ENCODE assay signal across 1 cellular context in genomic region chr3:100708989-100709839, GRCh38.
TF ChIP-seq lines count a peak whose summit lies in the region.

Gene TFG, plus strand, starts transcription at chr3:100709494. Its CDS starts 4,192 bp downstream, at chr3:100713686.

TF ChIP-seq in K562, 482 proteins besides CTCF, POLR2A, EP300 and RAD21 (continued from another document and continues in another):
- TF ChIP-seq TSHZ1 (CRISPR knock-in tag; IDR thresholded peaks at IDR 0.05): no peak
- no peak for TF ChIP-seq ELK1 (CRISPR knock-in tag; IDR thresholded peaks at IDR 0.05)
- TF ChIP-seq TRIM28 (IDR thresholded peaks at IDR 0.05): no peak
- no peak for TF ChIP-seq PRMT5 (CRISPR knock-in tag; IDR thresholded peaks at IDR 0.05)
- TF ChIP-seq ZBTB43 (CRISPR knock-in tag; IDR thresholded peaks at IDR 0.05): no peak
- no peak for TF ChIP-seq PRPF4 (IDR thresholded peaks at IDR 0.05; ENCODE audit: insufficient read depth, low read depth, low read length, poor library complexity, severe bottlenecking)
- no peak for TF ChIP-seq SRSF1 (IDR thresholded peaks at IDR 0.05; ENCODE audit: low read depth, low read length)
- TF ChIP-seq CTBP1 (IDR thresholded peaks at IDR 0.05; ENCODE audit: borderline replicate concordance): peak; percentile 40; the same call in 1 of the 2 replicates
- no peak for TF ChIP-seq ZNF239 (CRISPR knock-in tag; IDR thresholded peaks at IDR 0.05)
- TF ChIP-seq SAFB2 (IDR thresholded peaks at IDR 0.05; ENCODE audit: borderline replicate concordance, low read depth, low read length, severe bottlenecking): no peak
- TF ChIP-seq BHLHE40 (IDR thresholded peaks at IDR 0.05; ENCODE audit: low read length): peak; percentile 77; the same call in 1 of the 2 replicates
- TF ChIP-seq GABPA (tag; conservative IDR thresholded peaks at IDR 0.05; ENCODE audit: low read depth): peak; percentile 94
- TF ChIP-seq NR4A1 (CRISPR knock-in tag; IDR thresholded peaks at IDR 0.05): no peak
- no peak for TF ChIP-seq NR4A1 (tag; IDR thresholded peaks at IDR 0.05)
- no peak; a peak in 1 of 4 replicates for TF ChIP-seq SIN3A (IDR thresholded peaks at IDR 0.05; ENCODE audit: borderline replicate concordance in 2 of 2, control insufficient read depth in 1 of 2, low read depth in 2 of 2, low read length in 2 of 2)
- TF ChIP-seq HDAC8 (tag; IDR thresholded peaks at IDR 0.05): no peak
- TF ChIP-seq ZNF766 (CRISPR knock-in tag; conservative IDR thresholded peaks at IDR 0.05): no peak
- peak; percentile 80 for TF ChIP-seq POLR2H (tag; IDR thresholded peaks at IDR 0.05; ENCODE audit: low read depth)
- no peak for TF ChIP-seq HIVEP1 (CRISPR knock-in tag; IDR thresholded peaks at IDR 0.05)
- TF ChIP-seq FOXJ3 (CRISPR knock-in tag; IDR thresholded peaks at IDR 0.05): no peak
- no peak for TF ChIP-seq CEBPB (tag; IDR thresholded peaks at IDR 0.05)
- no peak for TF ChIP-seq DEAF1 (CRISPR knock-in tag; IDR thresholded peaks at IDR 0.05)
- TF ChIP-seq NBN (IDR thresholded peaks at IDR 0.05; ENCODE audit: low read depth): no peak
- TF ChIP-seq NRF1 (conservative IDR thresholded peaks at IDR 0.05 in 1 of 2, IDR thresholded peaks at IDR 0.05 in 1 of 2): peak; percentile 99
- TF ChIP-seq ZNF551 (CRISPR knock-in tag; IDR thresholded peaks at IDR 0.05): no peak
- peak in 1 of 2 experiments; percentile 16; a peak in 1 of 4 replicates for TF ChIP-seq HDAC1 (IDR thresholded peaks at IDR 0.05)
- no peak for TF ChIP-seq NFE2L1 (tag; IDR thresholded peaks at IDR 0.05; ENCODE audit: borderline replicate concordance, low read depth)
- peak; percentile 69 to 74; a peak in 3 of 4 replicates for TF ChIP-seq FOXK2 (conservative IDR thresholded peaks at IDR 0.05 in 1 of 2, IDR thresholded peaks at IDR 0.05 in 1 of 2; ENCODE audit: low read depth in 2 of 2)
- TF ChIP-seq HNRNPL (IDR thresholded peaks at IDR 0.05; ENCODE audit: low read depth, low read length): no peak
- no peak for TF ChIP-seq HNRNPK (IDR thresholded peaks at IDR 0.05; ENCODE audit: low read depth, low read length, poor library complexity, severe bottlenecking)
- no peak for TF ChIP-seq USF1 (CRISPR knock-in tag; IDR thresholded peaks at IDR 0.05)
- TF ChIP-seq ZNF57 (CRISPR knock-in tag; IDR thresholded peaks at IDR 0.05): no peak
- TF ChIP-seq CBFB (CRISPR knock-in tag; IDR thresholded peaks at IDR 0.05): no peak
- TF ChIP-seq L3MBTL2 (IDR thresholded peaks at IDR 0.05): peak; percentile 70; the same call in 1 of the 2 replicates
- no peak for TF ChIP-seq BRCA1 (IDR thresholded peaks at IDR 0.05)
- no peak for TF ChIP-seq BRCA1 (CRISPR knock-in tag; IDR thresholded peaks at IDR 0.05)
- TF ChIP-seq PREB (CRISPR knock-in tag; IDR thresholded peaks at IDR 0.05): no peak
- no peak for TF ChIP-seq SFPQ (IDR thresholded peaks at IDR 0.05; ENCODE audit: low read depth, low read length)
- no peak for TF ChIP-seq ZNF124 (CRISPR knock-in tag; IDR thresholded peaks at IDR 0.05)
- TF ChIP-seq RBBP5 (IDR thresholded peaks at IDR 0.05; ENCODE audit: borderline replicate concordance, insufficient read depth, low read length, poor library complexity, severe bottlenecking): no peak
- TF ChIP-seq ATF3 (IDR thresholded peaks at IDR 0.05): no peak
- TF ChIP-seq ATF3 (CRISPR knock-in tag; conservative IDR thresholded peaks at IDR 0.05): no peak
- no peak for TF ChIP-seq MEF2D (tag; conservative IDR thresholded peaks at IDR 0.05; ENCODE audit: low read depth)
- TF ChIP-seq ETV5 (CRISPR knock-in tag; IDR thresholded peaks at IDR 0.05; ENCODE audit: low read depth): no peak
- no peak for TF ChIP-seq SMAD1 (IDR thresholded peaks at IDR 0.05; ENCODE audit: low read depth, low read length, partially characterized antibody)
- TF ChIP-seq GTF2E2 (tag; IDR thresholded peaks at IDR 0.05): no peak
- TF ChIP-seq SAP30 (IDR thresholded peaks at IDR 0.05; ENCODE audit: borderline replicate concordance, insufficient read depth, low read depth, low read length, poor library complexity, severe bottlenecking): peak; percentile 18
- no peak for TF ChIP-seq KLF1 (tag; IDR thresholded peaks at IDR 0.05)
- TF ChIP-seq ZNF644 (tag; IDR thresholded peaks at IDR 0.05; ENCODE audit: low read depth): no peak
- no peak for TF ChIP-seq DNMT1 (IDR thresholded peaks at IDR 0.05)
- peak; percentile 73 for TF ChIP-seq CREM (IDR thresholded peaks at IDR 0.05; ENCODE audit: low read depth)
- peak; percentile 48 to 66; a peak in 3 of 4 replicates for TF ChIP-seq MNT (conservative IDR thresholded peaks at IDR 0.05)
- TF ChIP-seq SP1 (CRISPR knock-in tag; IDR thresholded peaks at IDR 0.05): peak; percentile 49; the same call in 1 of the 2 replicates
- no peak for TF ChIP-seq ZNF324 (CRISPR knock-in tag; IDR thresholded peaks at IDR 0.05)
- no peak for TF ChIP-seq DIDO1 (tag; IDR thresholded peaks at IDR 0.05; ENCODE audit: low read depth)
- no peak for TF ChIP-seq DLX4 (CRISPR knock-in tag; IDR thresholded peaks at IDR 0.05)
- no peak for TF ChIP-seq ZNF232 (CRISPR knock-in tag; IDR thresholded peaks at IDR 0.05)
- TF ChIP-seq FUS (optimal IDR thresholded peaks at IDR 0.05; ENCODE audit: low read depth, low read length): no peak
- no peak for TF ChIP-seq SIX5 (IDR thresholded peaks at IDR 0.05; ENCODE audit: borderline replicate concordance in 1 of 2, insufficient read depth in 1 of 2, low read depth in 1 of 2, low read length in 2 of 2)
- no peak for TF ChIP-seq ZNF217 (CRISPR knock-in tag; IDR thresholded peaks at IDR 0.05)
